In the genomic region with DNA sequence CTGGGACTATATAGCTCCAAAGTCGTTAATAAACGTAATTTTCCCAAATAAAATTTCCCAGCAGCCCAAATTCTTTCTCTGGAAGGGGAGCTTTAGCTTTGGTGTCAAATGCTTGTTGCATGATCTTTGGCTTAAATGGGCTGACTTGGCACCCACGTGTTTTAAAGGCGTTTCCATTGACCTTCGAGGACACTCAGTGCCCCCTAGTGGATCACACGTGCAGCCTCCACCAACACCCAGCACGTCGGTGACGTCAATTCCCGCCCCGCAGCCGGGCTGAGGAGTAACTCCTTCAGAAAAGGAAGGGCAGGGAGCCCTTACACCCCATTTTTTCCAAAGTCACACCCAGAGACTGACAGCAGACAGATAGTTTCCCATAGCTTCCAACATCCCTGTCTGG, we compare ENCODE assay signal across 8 cellular contexts.
DNase-seq lines count a peak whose midpoint lies in the region; ATAC-seq and TF ChIP-seq lines count a peak whose summit lies in the region.

No MANE protein-coding gene starts in this region.

- H3K9ac ChIP-seq in mesendoderm (ENCODE audit: low read length) = no peak overlapping the region

- H3K18ac ChIP-seq in mesendoderm (ENCODE audit: low read length) = no peak overlapping the region

- H3K27ac ChIP-seq in C4-2B (no peak overlapping the region), RWPE1 (no peak overlapping the region), mesendoderm (ENCODE audit: low read depth, low read length) (no peak overlapping the region)

- H4K8ac ChIP-seq in mesendoderm (ENCODE audit: low read depth, low read length) = no peak overlapping the region

- no peaks in the 10 kb centered on the region for H3K27me3 ChIP-seq in mesendoderm (ENCODE audit: insufficient read depth, low read length, poor library complexity)

- no peaks in the 10 kb centered on the region for H3K4me1 ChIP-seq in mesendoderm (ENCODE audit: control insufficient read depth, low read depth, low read length)

- no peaks in the 10 kb centered on the region for H3K36me3 Mint-ChIP-seq in activated T-helper 2 cell treated with anti-CD3 and anti-CD28 coated beads, Interferon-gamma antibody, Interleukin-2, Interleukin-4, amounts not matched to agents 10 μg/mL and 5 μg/mL and 100 μg/mL, durations not matched to agents 14 hours and 24 hours and 36 hours (ENCODE audit: low read depth)
- no peaks in the 10 kb centered on the region for H3K36me3 Mint-ChIP-seq in natural killer cell treated with Interleukin-12 subunit alpha and Interleukin-12 subunit beta and Interleukin-15 and Interleukin-18, amount 100 ng/mL, for 72 hours

- H3K4ac ChIP-seq in mesendoderm (ENCODE audit: low read depth, low read length) = no peak overlapping the region

- no peak overlapping the region for H2BK15ac ChIP-seq in mesendoderm (replicated peaks; ENCODE audit: low read depth)

- no peak overlapping the region for H3K4me3 ChIP-seq in mesendoderm (ENCODE audit: low read length)

- H3K9me3 Mint-ChIP-seq in activated T-helper 2 cell treated with anti-CD3 and anti-CD28 coated beads, Interferon-gamma antibody, Interleukin-2, Interleukin-4, amounts not matched to agents 10 μg/mL and 5 μg/mL and 100 μg/mL, durations not matched to agents 14 hours and 24 hours and 36 hours = no peaks in the 10 kb centered on the region
- H3K9me3 Mint-ChIP-seq in natural killer cell treated with Interleukin-12 subunit alpha and Interleukin-12 subunit beta and Interleukin-15 and Interleukin-18, amount 100 ng/mL, for 72 hours = peaks cover 7% of the 10 kb centered on the region

- no peak overlapping the region for H2BK120ac ChIP-seq in mesendoderm (ENCODE audit: low read depth, low read length)

- CTCF ChIA-PET in GM10248 (lab: Yijun Ruan, JAX) (no interaction called here), RWPE1 (lab: Yijun Ruan, JAX) (interaction anchor here (0.6 kb wide), 1 partner anchor 1713 kb away, joined by 3 read pairs; no protein-coding TSS in a partner anchor)

- intact Hi-C loops in activated T-helper 2 cell treated with anti-CD3 and anti-CD28 coated beads, Interferon-gamma antibody, Interleukin-2, Interleukin-4, amounts not matched to agents 10 μg/mL and 5 μg/mL and 100 μg/mL, durations not matched to agents 14 hours and 24 hours and 36 hours (cut with micrococcal nuclease) = no loop called here

- no peak overlapping the region for H3K4me2 ChIP-seq in mesendoderm (ENCODE audit: low read length)

- no peaks in the 10 kb centered on the region for H3K4me1 Mint-ChIP-seq in activated T-helper 2 cell treated with anti-CD3 and anti-CD28 coated beads, Interferon-gamma antibody, Interleukin-2, Interleukin-4, amounts not matched to agents 10 μg/mL and 5 μg/mL and 100 μg/mL, durations not matched to agents 14 hours and 24 hours and 36 hours (ENCODE audit: low read depth)
- H3K4me1 Mint-ChIP-seq in natural killer cell treated with Interleukin-12 subunit alpha and Interleukin-12 subunit beta and Interleukin-15 and Interleukin-18, amount 100 ng/mL, for 72 hours (ENCODE audit: low read depth in 2 of 2) = no peaks in the 10 kb centered on the region

- H2AK5ac ChIP-seq in mesendoderm (ENCODE audit: low read length) = no peak overlapping the region

- WGBS in mesendoderm (ENCODE audit: extremely low coverage, insufficient coverage, low lambda C conversion rate) = no CpG with 5 or more reads among the region's 12 CpGs

- TF ChIP-seq CTCF in C4-2B (conservative IDR thresholded peaks at IDR 0.05) (peak; percentile 82), GM10248 (IDR thresholded peaks at IDR 0.05; ENCODE audit: control extremely low read depth, extremely low read depth, low read depth, missing control alignments) (peak; percentile 17), RWPE1 (conservative IDR thresholded peaks at IDR 0.05; ENCODE audit: low read depth) (peak; percentile 30; the same call in 1 of the 2 replicates)

- DNase-seq in GM10248 (ENCODE audit: extremely low spot score) (peak; percentile 28), RWPE1 (ENCODE audit: low spot score) (peak; percentile 8), mesendoderm (peak; percentile 90), activated T-cell treated with anti-CD3 and anti-CD28 coated beads for 4 hours (no peak)
- DNase-seq in activated T-helper 2 cell treated with anti-CD3 and anti-CD28 coated beads, Interferon-gamma antibody, Interleukin-2, Interleukin-4, amounts not matched to agents 10 μg/mL and 5 μg/mL and 100 μg/mL, durations not matched to agents 14 hours and 24 hours and 36 hours (ENCODE audit: low spot score) = no peak
- DNase-seq in natural killer cell treated with Interleukin-12 subunit alpha and Interleukin-12 subunit beta and Interleukin-15 and Interleukin-18, amount 100 ng/mL, for 72 hours (ENCODE audit: low spot score) = no peak

- POLR2A ChIA-PET in GM10248 (lab: Yijun Ruan, JAX) (no interaction called here), RWPE1 (lab: Yijun Ruan, JAX; ENCODE audit: low non-redundant PET) (no interaction called here)

- H3K27ac Mint-ChIP-seq in activated T-helper 2 cell treated with anti-CD3 and anti-CD28 coated beads, Interferon-gamma antibody, Interleukin-2, Interleukin-4, amounts not matched to agents 10 μg/mL and 5 μg/mL and 100 μg/mL, durations not matched to agents 14 hours and 24 hours and 36 hours = no peak overlapping the region
- H3K27ac Mint-ChIP-seq in natural killer cell treated with Interleukin-12 subunit alpha and Interleukin-12 subunit beta and Interleukin-15 and Interleukin-18, amount 100 ng/mL, for 72 hours = no peak overlapping the region

- no peak overlapping the region for H3K23ac ChIP-seq in mesendoderm (ENCODE audit: low read length)

- H3K79me2 ChIP-seq in mesendoderm (ENCODE audit: control insufficient read depth, insufficient read depth, low read length) = no peaks in the 10 kb centered on the region

- no peak overlapping the region for H2BK5ac ChIP-seq in mesendoderm (ENCODE audit: low read length)

- no peak overlapping the region for H3K4me3 Mint-ChIP-seq in activated T-helper 2 cell treated with anti-CD3 and anti-CD28 coated beads, Interferon-gamma antibody, Interleukin-2, Interleukin-4, amounts not matched to agents 10 μg/mL and 5 μg/mL and 100 μg/mL, durations not matched to agents 14 hours and 24 hours and 36 hours (ENCODE audit: low read depth)
- no peak overlapping the region for H3K4me3 Mint-ChIP-seq in natural killer cell treated with Interleukin-12 subunit alpha and Interleukin-12 subunit beta and Interleukin-15 and Interleukin-18, amount 100 ng/mL, for 72 hours

- no peaks in the 10 kb centered on the region for H3K79me1 ChIP-seq in mesendoderm (ENCODE audit: low read length)

- no peak overlapping the region for H4K5ac ChIP-seq in mesendoderm (ENCODE audit: low read length)

- H3K27me3 Mint-ChIP-seq in activated T-helper 2 cell treated with anti-CD3 and anti-CD28 coated beads, Interferon-gamma antibody, Interleukin-2, Interleukin-4, amounts not matched to agents 10 μg/mL and 5 μg/mL and 100 μg/mL, durations not matched to agents 14 hours and 24 hours and 36 hours (ENCODE audit: low read depth) = no peaks in the 10 kb centered on the region
- no peaks in the 10 kb centered on the region for H3K27me3 Mint-ChIP-seq in natural killer cell treated with Interleukin-12 subunit alpha and Interleukin-12 subunit beta and Interleukin-15 and Interleukin-18, amount 100 ng/mL, for 72 hours

- peak; percentile 52 for ATAC-seq in HG03060 (IDR thresholded peaks at IDR 0.05; ENCODE audit: low read depth, unreplicated experiment)
- ATAC-seq in natural killer cell treated with Interleukin-12 subunit alpha and Interleukin-12 subunit beta and Interleukin-15 and Interleukin-18, amount 100 ng/mL, for 72 hours = no peak

- H3K36me3 ChIP-seq in mesendoderm (ENCODE audit: control insufficient read depth, insufficient read depth, low read length) = no peaks in the 10 kb centered on the region

- H3K56ac ChIP-seq in mesendoderm (ENCODE audit: low read length) = no peak overlapping the region

Comparison
In these comparisons a context has a peak if more than half of its experiments do, and no peak if none do; other contexts are left out.
1. CTCF ChIP-seq: peak in every context shown above with its lines; median percentile 82 in C4-2B; 30 in RWPE1; 17 in GM10248.
2. DNase-seq: peak in GM10248 (single experiment), RWPE1 (single experiment) and mesendoderm (single experiment); none in activated T-helper 2 cell treated with anti-CD3 and anti-CD28 coated beads, Interferon-gamma antibody, Interleukin-2, Interleukin-4, amounts not matched to agents 10 μg/mL and 5 μg/mL and 100 μg/mL, durations not matched to agents 14 hours and 24 hours and 36 hours (single experiment), natural killer cell treated with Interleukin-12 subunit alpha and Interleukin-12 subunit beta and Interleukin-15 and Interleukin-18, amount 100 ng/mL, for 72 hours (single experiment) and activated T-cell treated with anti-CD3 and anti-CD28 coated beads for 4 hours (single experiment).